In the genomic region with DNA sequence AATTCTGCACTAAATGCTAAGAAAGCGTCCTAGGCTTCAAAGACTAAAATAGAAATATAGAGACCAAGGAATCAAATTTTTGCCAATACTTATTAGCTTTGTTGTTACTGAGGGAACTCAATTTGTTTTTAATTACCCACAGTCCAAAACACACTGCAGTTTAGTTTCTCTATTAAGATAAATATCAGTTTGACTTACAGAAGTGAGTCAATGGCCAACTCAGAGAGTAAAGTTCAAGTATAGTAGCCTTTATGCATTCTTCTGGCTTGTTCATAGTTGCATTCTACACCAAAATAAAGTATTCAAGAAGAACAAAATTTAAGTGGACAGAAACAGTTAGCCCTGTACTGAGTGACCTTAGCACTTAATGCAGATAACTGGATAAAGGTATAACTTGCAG, we compare ENCODE assay signal across 17 cellular contexts. TPM values are rescaled to one million over a fixed set of nuclear protein-coding genes. Genes with fewer than 3 reads are reported as not detected.
DNase-seq lines count a peak whose midpoint lies in the region; ATAC-seq, FAIRE-seq and TF ChIP-seq lines count a peak whose summit lies in the region.
"Had no signal": no experiment of that assay in that cellular context is flagged by ENCODE, and none has a peak within 500 bp of the region (broad histone marks: within the 10 kb centered on the region; RNA-seq: fewer than 3 reads in every experiment).

No MANE protein-coding gene starts in this region.

- no peak overlapping the region for H3K4me2 ChIP-seq in K562 (ENCODE audit: insufficient read depth, low read length)

- intact Hi-C loops in A673 (cut with micrococcal nuclease; ENCODE audit: unreplicated experiment) (no loop called here), K562 (cut with micrococcal nuclease) (no loop called here), left colon (cut with DNase I, micrococcal nuclease) (no loop called here)

- H3K4me3 ChIP-seq in A673 (ENCODE audit: low read depth, low read length, poor library complexity, severe bottlenecking), result no peak overlapping the region
- H3K4me3 ChIP-seq in K562, result no peak overlapping the region
- H3K4me3 ChIP-seq: esophagus squamous epithelium, lung, thyroid gland had no signal

- H3K27me3 ChIP-seq in A673 (replicated peaks; ENCODE audit: insufficient read depth, low read depth, low read length, poor library complexity) (no peaks in the 10 kb centered on the region), K562 (ENCODE audit: control insufficient read depth in 2 of 2, insufficient read depth in 2 of 2, low read length in 2 of 2) (no peaks in the 10 kb centered on the region), foreskin keratinocyte (no peaks in the 10 kb centered on the region)
- H3K27me3 ChIP-seq: esophagus squamous epithelium, thyroid gland had no signal

- no peak for TF ChIP-seq RAD21 in K562 (CRISPR knock-in tag; conservative IDR thresholded peaks at IDR 0.05 in 1 of 2, IDR thresholded peaks at IDR 0.05 in 1 of 2)

- no peak for DNase-seq in A673 (ENCODE audit: low spot score)
- peak; percentile 73 for DNase-seq in HT-29 (ENCODE audit: low spot score)
- no peak for DNase-seq in K562 (ENCODE audit: extremely low read depth in 1 of 4, low spot score in 3 of 4)
- DNase-seq in foreskin keratinocyte, result peak; percentile 10 to 36
- DNase-seq in GDM1 (lab: John Stamatoyannopoulos, UW), result no peak
- DNase-seq in NCI-H446 treated with DMSO at 0.1 percent for 48 hours (lab: John Stamatoyannopoulos, UW), result no peak
- DNase-seq in NCI-H2081 (lab: John Stamatoyannopoulos, UW), result no peak
- DNase-seq in left colon, result no peak
- DNase-seq: activated CD8-positive, alpha-beta T cell treated with anti-CD3 and anti-CD28 coated beads for 36 hours; esophagus squamous epithelium; NCI-H1092 treated with DMSO at 0.1 percent for 48 hours; stimulated activated CD4-positive, alpha-beta T cell treated with anti-CD3 and anti-CD28 coated beads, Interleukin-2, amount 100 ng/mL, for 24 hours; thyroid gland had no signal

- CTCF ChIA-PET in A673 (lab: Charles Lee) (no interaction called here), K562 (lab: Yijun Ruan, JAX; ENCODE audit: low intra/inter-chr PET ratio) (no interaction called here)

- no peak for TF ChIP-seq POLR2A in K562 (conservative IDR thresholded peaks at IDR 0.05)

- POLR2A ChIA-PET in A673 (lab: Charles Lee; ENCODE audit: low non-redundant PET) (no interaction called here), K562 (lab: Yijun Ruan, JAX) (interaction anchor here (1.3 kb wide), 1 partner anchor 15 kb away, joined by 3 read pairs; no protein-coding TSS in a partner anchor)

- H3K36me3 ChIP-seq in A673 (ENCODE audit: insufficient read depth, low read length, poor library complexity, severe bottlenecking), result no peaks in the 10 kb centered on the region
- H3K36me3 ChIP-seq in K562 (ENCODE audit: control insufficient read depth, insufficient read depth, low read length), result no peaks in the 10 kb centered on the region
- H3K36me3 ChIP-seq: esophagus squamous epithelium, thyroid gland had no signal

- TF ChIP-seq CTCF in A673 (conservative IDR thresholded peaks at IDR 0.05; ENCODE audit: low read depth, low read length) (no peak), K562 (IDR thresholded peaks at IDR 0.05 in 2 of 3, conservative IDR thresholded peaks at IDR 0.05 in 1 of 3; ENCODE audit: insufficient read depth in 2 of 3, low read depth in 1 of 3, low read length in 3 of 3) (no peak), foreskin keratinocyte (conservative IDR thresholded peaks at IDR 0.05) (no peak)

- no peak overlapping the region; the same call in 1 of the 2 replicates for H2AFZ ChIP-seq in K562 (ENCODE audit: low read depth, low read length)

- TF ChIP-seq EP300 in K562 (IDR thresholded peaks at IDR 0.05; ENCODE audit: low read length), result no peak

- H3K4me1 ChIP-seq in A673 (ENCODE audit: insufficient read depth, low read length, poor library complexity, severe bottlenecking) (peaks cover 16% of the 10 kb centered on the region), K562 (replicated peaks in 1 of 2; ENCODE audit: control insufficient read depth in 2 of 2, insufficient read depth in 2 of 2, low read length in 2 of 2) (no peaks in the 10 kb centered on the region; a peak in 1 of 5 replicates), foreskin keratinocyte (peaks cover 8% of the 10 kb centered on the region)
- H3K4me1 ChIP-seq: esophagus squamous epithelium, thyroid gland had no signal

- no peaks in the 10 kb centered on the region for H3K9me1 ChIP-seq in K562 (ENCODE audit: control insufficient read depth, insufficient read depth, low read length)

- 85% methylated on average over 1 of the region's 1 CpG for WGBS in K562 (ENCODE audit: insufficient coverage, low coverage, missing lambda C conversion rate)

- H3K9me3 ChIP-seq in A673 (ENCODE audit: low read depth, low read length, poor library complexity, severe bottlenecking), result peaks cover 16% of the 10 kb centered on the region
- no peaks in the 10 kb centered on the region for H3K9me3 ChIP-seq in K562 (replicated peaks; ENCODE audit: control insufficient read depth, insufficient read depth, low read depth, low read length)
- H3K9me3 ChIP-seq: esophagus squamous epithelium, thyroid gland had no signal

- BruUV-seq in A673 (replicated peaks; lab: Mats Ljungman, UMichigan), result no TSS peak
- no TSS peak for BruUV-seq in K562 (replicated peaks; lab: Mats Ljungman, UMichigan)

- no peak for FAIRE-seq in K562 (lab: Jason Lieb, UNC)
- FAIRE-seq: H1, TTC549 had no signal

- ATAC-seq in K562 (no peak), foreskin keratinocyte (peak; percentile 68), left colon (no peak)
- ATAC-seq: activated CD8-positive, alpha-beta T cell treated with anti-CD3 and anti-CD28 coated beads for 36 hours had no signal

- no peaks in the 10 kb centered on the region for H3K79me2 ChIP-seq in K562 (ENCODE audit: control insufficient read depth, insufficient read depth, low read length)

- H3K27ac ChIP-seq in A673 (ENCODE audit: low read depth, low read length, poor library complexity, severe bottlenecking) (peak overlapping the region; percentile 84), K562 (ENCODE audit: extremely low read depth, low read depth, low read length) (no peak overlapping the region), foreskin keratinocyte (no peak overlapping the region)
- H3K27ac ChIP-seq: esophagus squamous epithelium, thyroid gland had no signal

- no peaks in the 10 kb centered on the region for H4K20me1 ChIP-seq in K562 (replicated peaks; ENCODE audit: control insufficient read depth, insufficient read depth, low read length)

- in situ Hi-C loops in K562 (cut with MboI), result no loop called here

- H3K9ac ChIP-seq in K562 (ENCODE audit: insufficient read depth in 1 of 2, low read depth in 2 of 2, low read length in 2 of 2), result no peak overlapping the region

TF ChIP-seq in K562, 482 proteins besides CTCF, POLR2A, EP300 and RAD21 (continues in another document):
- TF ChIP-seq ZNF253 (CRISPR knock-in tag; conservative IDR thresholded peaks at IDR 0.05), result no peak

RNA-seq across cellular contexts. Expression of gene RNF141, which starts 9.5 kb away (rescaled TPM):
- total RNA-seq in A673 (2021) (36.4 and 48.4 TPM in 2 replicates), K562 (2014; rRNA removed) (9.5 and 9.7 TPM in 2 replicates), K562 (2014; rRNA removed; fragmentation: Illumina TruSeq; extraction: Trizol) (20.7 and 26.1 TPM in 2 replicates), K562 (2015; rRNA removed; fragmentation: Illumina TruSeq; extraction: Trizol) (13.8 and 16.0 TPM in 2 replicates), K562 (2021) (18.9 and 20.6 TPM in 2 replicates), foreskin keratinocyte (27.8 and 29.4 TPM in 2 replicates), left colon (10 to 100 TPM; 36.5 to 40.4 TPM)
- total RNA-seq in HT-29 (2014; rRNA removed; shearing (Covaris generic)), result 10.1 and 11.7 TPM in 2 replicates
- 5.2 and 16.2 TPM in 2 replicates for total RNA-seq in K562 (2011; cell fraction: chromatin; rRNA removed; ENCODE audit: low replicate concordance)
- total RNA-seq in K562 (2011; cell fraction: nucleolus; rRNA removed), result 2.7 and 4.2 TPM in 2 replicates
- 10.6 and 20.5 TPM in 2 replicates for total RNA-seq in K562 (2011; cell fraction: nucleoplasm; rRNA removed)
- polyA plus RNA-seq in K562 (2011; rRNA removed) (23.3 and 27.9 TPM in 2 replicates), K562 (2014; fragmentation: Illumina TruSeq; extraction: Trizol) (13.1 and 14.6 TPM in 2 replicates), K562 (2014; fragmentation: Nextera tagmentation; extraction: Ambion mirVana) (10 to 100 TPM; 44.6 to 51.9 TPM), K562 (2014; rRNA removed) (15.4 and 16.6 TPM in 2 replicates), foreskin keratinocyte (19.6 and 24.8 TPM in 2 replicates)
- polyA plus RNA-seq in K562 (2011; cell fraction: cytosol; rRNA removed), result 4.3 and 11.1 TPM in 2 replicates
- polyA plus RNA-seq in K562 (2011; cell fraction: nucleus; rRNA removed), result 7.8 and 10.2 TPM in 2 replicates
- 17.6 and 18.3 TPM in 2 replicates for polyA plus RNA-seq in K562 (2012)
- polyA minus RNA-seq in K562 (2011; rRNA and poly(A)+ RNA removed), result 20.6 and 29.5 TPM in 2 replicates
- polyA minus RNA-seq in K562 (2011; cell fraction: cytosol; rRNA and poly(A)+ RNA removed), result 5.3 and 7.6 TPM in 2 replicates
- polyA minus RNA-seq in K562 (2011; cell fraction: nucleus; rRNA and poly(A)+ RNA removed), result 6.7 and 12.9 TPM in 2 replicates

RNA-seq across cellular contexts. Expression of gene LYVE1, which starts 18.0 kb away (rescaled TPM):
- total RNA-seq in A673 (2021), result 0.11 and 0.15 TPM in 2 replicates
- not detected in 2 replicates for total RNA-seq in HT-29 (2014; rRNA removed; shearing (Covaris generic))
- total RNA-seq in K562 (2011; cell fraction: chromatin; rRNA removed; ENCODE audit: low replicate concordance), result 0.44 and 1.2 TPM in 2 replicates
- total RNA-seq in K562 (2011; cell fraction: nucleolus; rRNA removed), result 0.66 and 1.0 TPM in 2 replicates
- 0.73 and 1.2 TPM in 2 replicates for total RNA-seq in K562 (2011; cell fraction: nucleoplasm; rRNA removed)
- not detected in 2 replicates for total RNA-seq in K562 (2014; rRNA removed)
- total RNA-seq in K562 (2014; rRNA removed; fragmentation: Illumina TruSeq; extraction: Trizol), result 0.07 and 0.32 TPM in 2 replicates
- 0.14 and 0.34 TPM in 2 replicates for total RNA-seq in K562 (2015; rRNA removed; fragmentation: Illumina TruSeq; extraction: Trizol)
- total RNA-seq in K562 (2021), result 0.13 and 0.27 TPM in 2 replicates
- 0.42 and 1.1 TPM in 2 replicates for polyA plus RNA-seq in K562 (2011; rRNA removed)
- 0.06 and 0.85 TPM in 2 replicates for polyA plus RNA-seq in K562 (2011; cell fraction: cytosol; rRNA removed)
- 0.14 and 0.15 TPM in 2 replicates for polyA plus RNA-seq in K562 (2011; cell fraction: nucleus; rRNA removed)
- 0.29 and 0.34 TPM in 2 replicates for polyA plus RNA-seq in K562 (2012)
- polyA plus RNA-seq in K562 (2014; fragmentation: Illumina TruSeq; extraction: Trizol), result 0.10 and 0.12 TPM in 2 replicates
- under 1 TPM; 0.06 to 0.27 TPM for polyA plus RNA-seq in K562 (2014; fragmentation: Nextera tagmentation; extraction: Ambion mirVana)
- polyA plus RNA-seq in K562 (2014; rRNA removed), result 0.05 and 0.13 TPM in 2 replicates
- polyA minus RNA-seq in K562 (2011; rRNA and poly(A)+ RNA removed), result 0.18 and 0.32 TPM in 2 replicates
- 1.3 TPM in 1 of 2 replicates, not detected in the other for polyA minus RNA-seq in K562 (2011; cell fraction: cytosol; rRNA and poly(A)+ RNA removed)
- 0.22 and 0.40 TPM in 2 replicates for polyA minus RNA-seq in K562 (2011; cell fraction: nucleus; rRNA and poly(A)+ RNA removed)
- total RNA-seq in foreskin keratinocyte, result not detected in 2 replicates
- polyA plus RNA-seq in foreskin keratinocyte, result not detected in 2 replicates
- 10 to 100 TPM; 31.3 to 39.4 TPM for total RNA-seq in left colon
- total RNA-seq: activated CD8-positive, alpha-beta T cell treated with anti-CD3 and anti-CD28 coated beads for 36 hours; SK-MEL-5 had no signal
- polyA plus RNA-seq: H1 had no signal

Comparison
In these comparisons a context has a peak if more than half of its experiments do, and no peak if none do; other contexts are left out.
1. DNase-seq: peak in HT-29 (single experiment) and foreskin keratinocyte (2 of 2); none in A673 (single experiment), K562 (0 of 4), GDM1 (single experiment), NCI-H446 treated with DMSO at 0.1 percent for 48 hours (single experiment), NCI-H2081 (0 of 2) and left colon (0 of 2).
2. RNA of gene LYVE1, which starts 18.0 kb away (total RNA-seq): 31.3 to 39.4 TPM in left colon; 0.07 to 1.2 TPM in K562, 0.11 to 0.15 TPM in A673, not detected in HT-29 and not detected in foreskin keratinocyte; every median in the first group is over 10 times any median in the second.